In the genomic region with DNA sequence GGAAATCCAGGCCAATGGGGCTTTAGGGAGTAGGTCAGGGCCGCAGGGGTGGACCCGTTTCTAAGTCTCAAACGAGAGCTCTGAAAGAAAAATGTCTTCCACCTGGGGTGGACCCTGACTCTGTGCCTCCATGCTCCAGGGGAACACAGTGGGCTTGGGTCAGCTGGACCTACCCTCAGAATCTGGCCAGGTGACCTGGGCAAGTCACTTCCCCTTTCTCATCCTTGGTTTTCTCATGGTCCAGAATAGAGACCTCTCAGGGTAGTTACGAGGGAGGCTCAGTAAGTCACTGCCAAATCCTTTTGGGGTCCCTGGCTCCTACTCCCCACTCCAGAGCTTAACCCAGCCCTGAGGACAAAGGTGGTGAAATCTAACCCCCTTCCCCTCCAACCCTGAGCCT, we compare ENCODE assay signal across 1 cellular context.
TF ChIP-seq lines count a peak whose summit lies in the region.

No MANE protein-coding gene starts in this region.

TF ChIP-seq in GM12878, 131 proteins besides CTCF, POLR2A, EP300 and RAD21:
- TF ChIP-seq, protein P1, sequence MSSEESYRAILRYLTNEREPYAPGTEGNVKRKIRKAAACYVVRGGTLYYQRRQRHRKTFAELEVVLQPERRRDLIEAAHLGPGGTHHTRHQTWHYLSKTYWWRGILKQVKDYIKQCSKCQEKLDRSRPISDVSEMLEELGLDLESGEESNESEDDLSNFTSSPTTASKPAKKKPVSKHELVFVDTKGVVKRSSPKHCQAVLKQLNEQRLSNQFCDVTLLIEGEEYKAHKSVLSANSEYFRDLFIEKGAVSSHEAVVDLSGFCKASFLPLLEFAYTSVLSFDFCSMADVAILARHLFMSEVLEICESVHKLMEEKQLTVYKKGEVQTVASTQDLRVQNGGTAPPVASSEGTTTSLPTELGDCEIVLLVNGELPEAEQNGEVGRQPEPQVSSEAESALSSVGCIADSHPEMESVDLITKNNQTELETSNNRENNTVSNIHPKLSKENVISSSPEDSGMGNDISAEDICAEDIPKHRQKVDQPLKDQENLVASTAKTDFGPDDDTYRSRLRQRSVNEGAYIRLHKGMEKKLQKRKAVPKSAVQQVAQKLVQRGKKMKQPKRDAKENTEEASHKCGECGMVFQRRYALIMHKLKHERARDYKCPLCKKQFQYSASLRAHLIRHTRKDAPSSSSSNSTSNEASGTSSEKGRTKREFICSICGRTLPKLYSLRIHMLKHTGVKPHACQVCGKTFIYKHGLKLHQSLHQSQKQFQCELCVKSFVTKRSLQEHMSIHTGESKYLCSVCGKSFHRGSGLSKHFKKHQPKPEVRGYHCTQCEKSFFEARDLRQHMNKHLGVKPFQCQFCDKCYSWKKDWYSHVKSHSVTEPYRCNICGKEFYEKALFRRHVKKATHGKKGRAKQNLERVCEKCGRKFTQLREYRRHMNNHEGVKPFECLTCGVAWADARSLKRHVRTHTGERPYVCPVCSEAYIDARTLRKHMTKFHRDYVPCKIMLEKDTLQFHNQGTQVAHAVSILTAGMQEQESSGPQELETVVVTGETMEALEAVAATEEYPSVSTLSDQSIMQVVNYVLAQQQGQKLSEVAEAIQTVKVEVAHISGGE (CRISPR knock-in tag; IDR thresholded peaks at IDR 0.05) = no peak
- no peak for TF ChIP-seq MXI1 (IDR thresholded peaks at IDR 0.05; ENCODE audit: low read depth, low read length)
- no peak for TF ChIP-seq SUZ12 (IDR thresholded peaks at IDR 0.05; ENCODE audit: unreplicated experiment)
- TF ChIP-seq NR2C1 (IDR thresholded peaks at IDR 0.05) = no peak
- TF ChIP-seq CBFB (IDR thresholded peaks at IDR 0.05; ENCODE audit: low read depth) = no peak
- TF ChIP-seq SPI1 (IDR thresholded peaks at IDR 0.05; ENCODE audit: borderline replicate concordance, insufficient read depth, low read depth, low read length) = peak; percentile 46; the same call in 1 of the 2 replicates
- no peak for TF ChIP-seq CEBPB (IDR thresholded peaks at IDR 0.05; ENCODE audit: borderline replicate concordance in 1 of 2, low read depth in 2 of 2, low read length in 2 of 2)
